In the genomic region with DNA sequence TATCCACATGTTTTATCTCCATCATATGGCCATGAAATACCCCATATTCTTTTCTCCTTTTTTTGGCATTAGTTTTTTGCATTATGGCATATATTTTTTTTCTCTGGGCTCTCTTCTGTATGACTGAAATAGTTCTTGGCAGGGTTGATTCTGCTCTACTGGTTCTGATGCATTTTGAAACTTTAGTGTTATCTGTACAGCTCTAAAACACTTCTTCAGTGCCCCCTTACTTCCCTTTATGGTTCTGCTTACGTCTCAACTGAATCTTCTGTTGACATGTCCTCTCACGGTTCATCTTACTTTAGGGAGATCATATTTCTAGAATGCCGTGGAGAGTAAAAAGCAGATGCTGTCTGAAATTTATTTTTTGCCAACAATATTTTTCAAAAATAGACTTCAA, we compare ENCODE assay signal across 13 cellular contexts. TPM values are rescaled to one million over a fixed set of nuclear protein-coding genes. Genes with fewer than 3 reads are reported as not detected.
DNase-seq lines count a peak whose midpoint lies in the region; ATAC-seq, FAIRE-seq and TF ChIP-seq lines count a peak whose summit lies in the region.
"Had no signal": no experiment of that assay in that cellular context is flagged by ENCODE, and none has a peak within 500 bp of the region (broad histone marks: within the 10 kb centered on the region; RNA-seq: fewer than 3 reads in every experiment).

No MANE protein-coding gene starts in this region.

- CTCF ChIA-PET in GM12878 (lab: Yijun Ruan, JAX): interaction anchor here (0.7 to 1.7 kb wide), 4 partner anchors 17 to 1312 kb away, joined by 3 to 7 read pairs (median 3); no protein-coding TSS in a partner anchor
- CTCF ChIA-PET in activated CD8-positive, alpha-beta T cell treated with anti-CD3 and anti-CD28 coated beads, Interleukin-2, amount 10 ng/mL, durations not matched to agents 7 days and 5 days (lab: Charles Lee): no interaction called here

- no peaks in the 10 kb centered on the region for H3K79me2 ChIP-seq in GM12878 (ENCODE audit: control insufficient read depth, insufficient read depth, low read length)

- peak overlapping the region; percentile 57; the same call in 1 of the 2 replicates for H3K27ac ChIP-seq in GM12878 (ENCODE audit: control insufficient read depth, insufficient read depth)
- H3K27ac ChIP-seq: KMS-11 had no signal

- no peak overlapping the region for H3K9ac ChIP-seq in GM12878 (ENCODE audit: control insufficient read depth, insufficient read depth, low read length)
- H3K9ac ChIP-seq: KMS-11 had no signal

- FAIRE-seq in GM12878 (lab: Jason Lieb, UNC): peak; percentile 75
- FAIRE-seq: astrocyte had no signal

- H3K27me3 ChIP-seq in GM12878 (replicated peaks in 1 of 2; ENCODE audit: control insufficient read depth in 2 of 2, insufficient read depth in 2 of 2, low read length in 1 of 2): no peaks in the 10 kb centered on the region

- 0% methylated on average over 3 of the region's 3 CpGs for WGBS in GM12878 (ENCODE audit: insufficient coverage, insufficient replicate concordance, low lambda C conversion rate, missing lambda C conversion rate)

- no TSS peak for BruUV-seq in GM12878 (replicated peaks; lab: Mats Ljungman, UMichigan)

- no peaks in the 10 kb centered on the region for H3K9me3 Mint-ChIP-seq in natural killer cell
- H3K9me3 Mint-ChIP-seq in activated CD8-positive, alpha-beta T cell treated with anti-CD3 and anti-CD28 coated beads, Interleukin-2, amount 10 ng/mL, durations not matched to agents 7 days and 5 days (ENCODE audit: insufficient read depth): no peaks in the 10 kb centered on the region

- POLR2A ChIA-PET in GM12878 (lab: Charles Lee): no interaction called here
- POLR2A ChIA-PET in activated CD8-positive, alpha-beta T cell treated with anti-CD3 and anti-CD28 coated beads, Interleukin-2, amount 10 ng/mL, durations not matched to agents 7 days and 5 days (lab: Charles Lee): no interaction called here

- H3K4me2 ChIP-seq in GM12878 (ENCODE audit: control insufficient read depth, insufficient read depth): peak overlapping the region; percentile 31; the same call in 1 of the 2 replicates
- H3K4me2 ChIP-seq: KMS-11 had no signal

- TF ChIP-seq CTCF in GM12878 (IDR thresholded peaks at IDR 0.05 in 2 of 3, conservative IDR thresholded peaks at IDR 0.05 in 1 of 3; ENCODE audit: control insufficient read depth in 2 of 3, extremely low read depth in 1 of 3, insufficient read depth in 1 of 3, low read depth in 3 of 3, low read length in 3 of 3) (no peak), natural killer cell (IDR thresholded peaks at IDR 0.05) (no peak)

- peaks cover 0 to 7% of the 10 kb centered on the region in 2 donors for H3K27me3 Mint-ChIP-seq in natural killer cell (ENCODE audit: low read depth in 2 of 2)
- peaks cover 8% of the 10 kb centered on the region for H3K27me3 Mint-ChIP-seq in activated CD8-positive, alpha-beta T cell treated with anti-CD3 and anti-CD28 coated beads, Interleukin-2, amount 10 ng/mL, durations not matched to agents 7 days and 5 days (ENCODE audit: low read depth)

- H3K36me3 Mint-ChIP-seq in natural killer cell: no peaks in the 10 kb centered on the region
- no peaks in the 10 kb centered on the region for H3K36me3 Mint-ChIP-seq in activated CD8-positive, alpha-beta T cell treated with anti-CD3 and anti-CD28 coated beads, Interleukin-2, amount 10 ng/mL, durations not matched to agents 7 days and 5 days (ENCODE audit: low read depth)

- H3K4me1 Mint-ChIP-seq in natural killer cell: no peaks in the 10 kb centered on the region
- no peaks in the 10 kb centered on the region for H3K4me1 Mint-ChIP-seq in activated CD8-positive, alpha-beta T cell treated with anti-CD3 and anti-CD28 coated beads, Interleukin-2, amount 10 ng/mL, durations not matched to agents 7 days and 5 days (ENCODE audit: low read depth)

- H3K4me1 ChIP-seq in GM12878 (ENCODE audit: control insufficient read depth, insufficient read depth, low read length): peaks cover 20% of the 10 kb centered on the region
- H3K4me1 ChIP-seq: Caco-2 had no signal

- H3K27ac Mint-ChIP-seq in natural killer cell: no peak overlapping the region
- H3K27ac Mint-ChIP-seq in activated CD8-positive, alpha-beta T cell treated with anti-CD3 and anti-CD28 coated beads, Interleukin-2, amount 10 ng/mL, durations not matched to agents 7 days and 5 days: no peak overlapping the region

- peak; percentile 45 for DNase-seq in GM12878 (ENCODE audit: low read depth, low spot score)
- DNase-seq in activated CD8-positive, alpha-beta memory T cell treated with anti-CD3 and anti-CD28 coated beads, Interleukin-2, amount 50 U/mL, for 48 hours: no peak
- DNase-seq in natural killer cell: no peak
- DNase-seq in cerebellum (ENCODE audit: low spot score): no peak
- DNase-seq in activated CD8-positive, alpha-beta T cell treated with anti-CD3 and anti-CD28 coated beads, Interleukin-2, amount 10 ng/mL, durations not matched to agents 7 days and 5 days: no peak
- DNase-seq: Caco-2; NCI-H524; stimulated activated CD4-positive, alpha-beta T cell treated with anti-CD3 and anti-CD28 coated beads, Interleukin-15, amount 100 ng/mL, for 24 hours had no signal

- no peaks in the 10 kb centered on the region for H3K36me3 ChIP-seq in GM12878 (ENCODE audit: control insufficient read depth in 2 of 2, insufficient read depth in 2 of 2, low read length in 1 of 2)

- H4K20me1 ChIP-seq in GM12878 (ENCODE audit: control insufficient read depth, insufficient read depth): no peaks in the 10 kb centered on the region

- no peak overlapping the region for H3K4me3 Mint-ChIP-seq in natural killer cell
- H3K4me3 Mint-ChIP-seq in activated CD8-positive, alpha-beta T cell treated with anti-CD3 and anti-CD28 coated beads, Interleukin-2, amount 10 ng/mL, durations not matched to agents 7 days and 5 days: no peak overlapping the region

- intact Hi-C loops in GM12878 (cut with micrococcal nuclease; ENCODE audit: unreplicated experiment) (no loop called here), natural killer cell (cut with micrococcal nuclease) (no loop called here)

- RAD21 ChIA-PET in GM12878 (lab: Charles Lee; ENCODE audit: unreplicated experiment): interaction anchor here (0.8 to 1.1 kb wide), 3 partner anchors 17 to 125 kb away, joined by 3 to 5 read pairs (median 3); no protein-coding TSS in a partner anchor

- ATAC-seq in GM18867 (IDR thresholded peaks at IDR 0.05; ENCODE audit: unreplicated experiment): peak; percentile 99
- peak; percentile 98 for ATAC-seq in GM21529 (IDR thresholded peaks at IDR 0.05; ENCODE audit: unreplicated experiment)
- peak; percentile 94 for ATAC-seq in HG03108 (IDR thresholded peaks at IDR 0.05; ENCODE audit: unreplicated experiment)
- ATAC-seq in GM12878: peak; percentile 97
- no peak for ATAC-seq in natural killer cell
- no peak for ATAC-seq in activated CD8-positive, alpha-beta T cell treated with anti-CD3 and anti-CD28 coated beads, Interleukin-2, amount 10 ng/mL, durations not matched to agents 7 days and 5 days

- TF ChIP-seq POLR2A in GM12878 (IDR thresholded peaks at IDR 0.05; ENCODE audit: low read depth, low read length): no peak

- H3K4me3 ChIP-seq in GM12878: no peak overlapping the region

- in situ Hi-C loops in GM12878 (cut with MboI): no loop called here

- peak in 1 of 2 experiments; percentile 41; a peak in 1 of 4 replicates for TF ChIP-seq EP300 in GM12878 (IDR thresholded peaks at IDR 0.05; ENCODE audit: borderline replicate concordance in 1 of 2, control insufficient read depth in 1 of 2, low read depth in 2 of 2, low read length in 2 of 2)

- SMC1A ChIA-PET in GM12878 (lab: Charles Lee; ENCODE audit: uncharacterized antibody, unreplicated experiment): interaction anchor here (0.7 to 1.1 kb wide), 2 partner anchors 23 to 216 kb away, joined by 3 to 4 read pairs; a partner anchor contains a TSS

- H3K9me3 ChIP-seq in GM12878 (replicated peaks; ENCODE audit: control insufficient read depth, insufficient read depth, low read length): peaks cover 5% of the 10 kb centered on the region; the same call in 2 of the 3 replicates
- H3K9me3 ChIP-seq: Caco-2 had no signal

- H2AFZ ChIP-seq in GM12878 (ENCODE audit: control insufficient read depth, low read depth, low read length): no peak overlapping the region

- peak; percentile 42; the same call in 1 of the 2 replicates for TF ChIP-seq RAD21 in GM12878 (IDR thresholded peaks at IDR 0.05; ENCODE audit: insufficient read depth, low read depth, low read length)

TF ChIP-seq in GM12878, 131 proteins besides CTCF, POLR2A, EP300 and RAD21 (continues in another document):
- no peak for TF ChIP-seq CHD4 (IDR thresholded peaks at IDR 0.05)
- TF ChIP-seq, protein P1, sequence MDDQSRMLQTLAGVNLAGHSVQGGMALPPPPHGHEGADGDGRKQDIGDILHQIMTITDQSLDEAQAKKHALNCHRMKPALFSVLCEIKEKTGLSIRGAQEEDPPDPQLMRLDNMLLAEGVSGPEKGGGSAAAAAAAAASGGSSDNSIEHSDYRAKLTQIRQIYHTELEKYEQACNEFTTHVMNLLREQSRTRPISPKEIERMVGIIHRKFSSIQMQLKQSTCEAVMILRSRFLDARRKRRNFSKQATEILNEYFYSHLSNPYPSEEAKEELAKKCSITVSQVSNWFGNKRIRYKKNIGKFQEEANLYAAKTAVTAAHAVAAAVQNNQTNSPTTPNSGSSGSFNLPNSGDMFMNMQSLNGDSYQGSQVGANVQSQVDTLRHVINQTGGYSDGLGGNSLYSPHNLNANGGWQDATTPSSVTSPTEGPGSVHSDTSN (IDR thresholded peaks at IDR 0.05; ENCODE audit: insufficient replicate concordance, low read depth, low read length): no peak

RNA-seq across cellular contexts. Expression of a gene that starts 23.2 kb away (rescaled TPM):
- total RNA-seq in GM12878 (2013; cell fraction: nucleolus; rRNA removed): 52.5 and 54.0 TPM in 2 replicates
- 173 and 181 TPM in 2 replicates for total RNA-seq in GM12878 (2014; rRNA removed)
- total RNA-seq in GM12878 (2014; rRNA removed; fragmentation: Illumina TruSeq; extraction: Trizol): 128 and 143 TPM in 2 replicates
- total RNA-seq in GM12878 (2021): 131 and 143 TPM in 2 replicates
- polyA plus RNA-seq in GM12878 (2011; ENCODE audit: low read depth): 122 TPM
- polyA plus RNA-seq in GM12878 (2011; rRNA removed): 38.2 and 50.1 TPM in 2 replicates
- 47.0 and 47.9 TPM in 2 replicates for polyA plus RNA-seq in GM12878 (2011; cell fraction: cytosol; rRNA removed)
- polyA plus RNA-seq in GM12878 (2011; cell fraction: nucleus; rRNA removed): 30.6 and 39.9 TPM in 2 replicates
- 117 and 141 TPM in 2 replicates for polyA plus RNA-seq in GM12878 (2012)
- 135 and 145 TPM in 2 replicates for polyA plus RNA-seq in GM12878 (2014; fragmentation: Illumina TruSeq; extraction: Trizol)
- 10 to 100 TPM; 38.1 to 46.7 TPM for polyA plus RNA-seq in GM12878 (2014; fragmentation: Nextera tagmentation; extraction: Ambion mirVana)
- 122 and 129 TPM in 2 replicates for polyA plus RNA-seq in GM12878 (2014; rRNA removed)
- polyA plus RNA-seq in GM12878 (2016; fragmentation: Nextera tagmentation; extraction: Ambion mirVana): 100 to 1,000 TPM in 1 of 2 experiments, 1 to 10 TPM in 1; 7.2 to 165 TPM
- polyA minus RNA-seq in GM12878 (2011; rRNA and poly(A)+ RNA removed): 39.4 and 40.8 TPM in 2 replicates
- 15.0 and 18.6 TPM in 2 replicates for polyA minus RNA-seq in GM12878 (2011; cell fraction: cytosol; rRNA and poly(A)+ RNA removed)
- polyA minus RNA-seq in GM12878 (2011; cell fraction: nucleus; rRNA and poly(A)+ RNA removed): 9.7 and 14.4 TPM in 2 replicates
- 100 to 1,000 TPM in 1 of 3 donors, 1 to 10 TPM in 2; 7.9 to 105 (median 9.7) TPM for total RNA-seq in natural killer cell
- total RNA-seq in cerebellum: 38.6 TPM
- total RNA-seq in activated CD8-positive, alpha-beta T cell treated with anti-CD3 and anti-CD28 coated beads, Interleukin-2, amount 10 ng/mL, durations not matched to agents 7 days and 5 days: 10 to 100 TPM; 35.0 to 36.9 TPM

Comparison
In these comparisons a context has a peak if more than half of its experiments do, and no peak if none do; other contexts are left out.
1. ATAC-seq: peak in GM18867 (single experiment), GM21529 (single experiment), HG03108 (single experiment) and GM12878 (single experiment); none in natural killer cell (0 of 3) and activated CD8-positive, alpha-beta T cell treated with anti-CD3 and anti-CD28 coated beads, Interleukin-2, amount 10 ng/mL, durations not matched to agents 7 days and 5 days (single experiment).